10 cellular contexts compared by ENCODE assay signal in the genomic region with DNA sequence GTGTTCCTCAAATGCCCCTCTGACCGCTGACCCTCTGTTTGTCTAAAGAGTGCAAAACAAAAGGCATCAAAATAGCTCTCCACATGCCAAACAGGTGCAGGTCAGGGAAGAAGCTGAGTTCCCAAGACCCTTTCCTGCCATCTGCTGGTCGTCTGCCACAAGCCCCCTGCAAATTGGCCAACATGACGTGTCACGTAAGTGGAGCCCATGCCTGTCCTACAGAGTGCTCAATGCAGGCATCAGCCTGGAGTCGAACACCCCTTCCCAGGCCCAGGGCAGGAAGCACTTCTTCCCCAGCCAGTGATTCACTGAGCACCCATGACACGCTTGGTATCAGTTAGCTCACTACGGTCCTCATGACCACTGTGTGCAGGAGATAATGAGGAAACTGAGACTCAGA. TPM values are rescaled to one million over a fixed set of nuclear protein-coding genes. Genes with fewer than 3 reads are reported as not detected.
DNase-seq lines count a peak whose midpoint lies in the region; ATAC-seq and TF ChIP-seq lines count a peak whose summit lies in the region.
"Had no signal": no experiment of that assay in that cellular context is flagged by ENCODE, and none has a peak within 500 bp of the region (broad histone marks: within the 10 kb centered on the region; RNA-seq: fewer than 3 reads in every experiment).

No MANE protein-coding gene starts in this region.

- DNase-seq in activated T-cell treated with anti-CD3 and anti-CD28 coated beads, Interleukin-2, amount 50 U/mL, for 72 hours: no peak
- no peak for DNase-seq in activated T-cell treated with anti-CD3 and anti-CD28 coated beads, Interleukin-2, amount 50 U/mL, for 24 hours
- peak; percentile 70 for DNase-seq in NCI-H146 treated with DMSO at 0.1 percent for 48 hours (lab: John Stamatoyannopoulos, UW; ENCODE audit: unreplicated experiment)
- DNase-seq in brain pericyte (ENCODE audit: low read depth, low spot score): peak; percentile 53
- peak; percentile 36 for DNase-seq in renal cortical epithelial cell (ENCODE audit: low read depth)
- no peak for DNase-seq in stimulated activated CD4-positive, alpha-beta T cell treated with anti-CD3 and anti-CD28 coated beads, Interleukin-2, amount 100 ng/mL, for 48 hours
- no peak for DNase-seq in Peyer's patch
- DNase-seq: psoas muscle had no signal

- H3K27me3 ChIP-seq in Peyer's patch: no peaks in the 10 kb centered on the region

- ATAC-seq in activated T-cell treated with anti-CD3 and anti-CD28 coated beads, Interleukin-2, amount 50 U/mL, for 72 hours (replicated peaks in 1 of 2): peak; percentile 29 to 55
- no peak for ATAC-seq in HG03108 (IDR thresholded peaks at IDR 0.05; ENCODE audit: unreplicated experiment)

- H3K36me3 Mint-ChIP-seq in activated T-cell treated with anti-CD3 and anti-CD28 coated beads, Interleukin-2, amount 50 U/mL, for 72 hours (ENCODE audit: insufficient read depth in 2 of 2): no peaks in the 10 kb centered on the region
- no peaks in the 10 kb centered on the region for H3K36me3 Mint-ChIP-seq in activated T-cell treated with anti-CD3 and anti-CD28 coated beads, Interleukin-2, amount 50 U/mL, for 24 hours (ENCODE audit: low read depth)

- H3K9me3 ChIP-seq in Peyer's patch: no peaks in the 10 kb centered on the region
- H3K9me3 ChIP-seq: psoas muscle, thoracic aorta had no signal

- no peak overlapping the region for H3K4me3 ChIP-seq in Peyer's patch
- H3K4me3 ChIP-seq: psoas muscle, thoracic aorta had no signal

- H3K27ac Mint-ChIP-seq in activated T-cell treated with anti-CD3 and anti-CD28 coated beads, Interleukin-2, amount 50 U/mL, for 72 hours: no peak overlapping the region
- H3K27ac Mint-ChIP-seq in activated T-cell treated with anti-CD3 and anti-CD28 coated beads, Interleukin-2, amount 50 U/mL, for 24 hours: no peak overlapping the region

- H3K4me3 Mint-ChIP-seq in activated T-cell treated with anti-CD3 and anti-CD28 coated beads, Interleukin-2, amount 50 U/mL, for 72 hours: no peak overlapping the region
- H3K4me3 Mint-ChIP-seq in activated T-cell treated with anti-CD3 and anti-CD28 coated beads, Interleukin-2, amount 50 U/mL, for 24 hours: no peak overlapping the region

- no peaks in the 10 kb centered on the region for H3K36me3 ChIP-seq in Peyer's patch
- H3K36me3 ChIP-seq: thoracic aorta had no signal

- no peaks in the 10 kb centered on the region for H3K4me1 Mint-ChIP-seq in activated T-cell treated with anti-CD3 and anti-CD28 coated beads, Interleukin-2, amount 50 U/mL, for 72 hours (ENCODE audit: low read depth)
- no peaks in the 10 kb centered on the region for H3K4me1 Mint-ChIP-seq in activated T-cell treated with anti-CD3 and anti-CD28 coated beads, Interleukin-2, amount 50 U/mL, for 24 hours (ENCODE audit: low read depth)

- no peak overlapping the region for H3K27ac ChIP-seq in Peyer's patch
- H3K27ac ChIP-seq: psoas muscle, thoracic aorta had no signal

- H3K27me3 Mint-ChIP-seq in activated T-cell treated with anti-CD3 and anti-CD28 coated beads, Interleukin-2, amount 50 U/mL, for 72 hours (ENCODE audit: low read depth): no peaks in the 10 kb centered on the region
- no peaks in the 10 kb centered on the region for H3K27me3 Mint-ChIP-seq in activated T-cell treated with anti-CD3 and anti-CD28 coated beads, Interleukin-2, amount 50 U/mL, for 24 hours

- TF ChIP-seq POLR2A in Peyer's patch (IDR thresholded peaks at IDR 0.05): no peak

- H3K9me3 Mint-ChIP-seq in activated T-cell treated with anti-CD3 and anti-CD28 coated beads, Interleukin-2, amount 50 U/mL, for 72 hours: no peaks in the 10 kb centered on the region
- H3K9me3 Mint-ChIP-seq in activated T-cell treated with anti-CD3 and anti-CD28 coated beads, Interleukin-2, amount 50 U/mL, for 24 hours: no peaks in the 10 kb centered on the region

- no peak for TF ChIP-seq CTCF in Peyer's patch (IDR thresholded peaks at IDR 0.05)

- no peaks in the 10 kb centered on the region for H3K4me1 ChIP-seq in Peyer's patch
- H3K4me1 ChIP-seq: psoas muscle had no signal

RNA-seq across cellular contexts. Expression of a gene that starts 14.1 kb away (rescaled TPM):
- total RNA-seq in activated T-cell treated with anti-CD3 and anti-CD28 coated beads, Interleukin-2, amount 50 U/mL, for 72 hours: not detected
- total RNA-seq in renal cortical epithelial cell (0.15 TPM in 1 of 2 replicates, not detected in the other), Peyer's patch (under 1 TPM in 1 of 4 donors, not detected in 3; 0.53 TPM)
- total RNA-seq: psoas muscle, thoracic aorta had no signal

RNA-seq across cellular contexts. Expression of a gene that starts 34.4 kb away (rescaled TPM):
- 1 to 10 TPM; 2.6 to 2.8 TPM for total RNA-seq in activated T-cell treated with anti-CD3 and anti-CD28 coated beads, Interleukin-2, amount 50 U/mL, for 72 hours
- total RNA-seq in renal cortical epithelial cell (79.1 and 155 TPM in 2 replicates), Peyer's patch (10 to 100 TPM; 62.7 to 99.6 (median 68.2) TPM)

RNA-seq across cellular contexts. Expression of a gene that starts 53.4 kb away (rescaled TPM):
- 1 to 10 TPM in 1 of 2 donors, under 1 TPM in 1; 0.23 to 1.4 TPM for total RNA-seq in activated T-cell treated with anti-CD3 and anti-CD28 coated beads, Interleukin-2, amount 50 U/mL, for 72 hours
- total RNA-seq in renal cortical epithelial cell: 11.3 and 24.5 TPM in 2 replicates
- total RNA-seq in Peyer's patch: 10 to 100 TPM in 3 of 4 donors, 1 to 10 TPM in 1; 3.9 to 96.0 (median 49.8) TPM

Comparison
In these comparisons a context has a peak if more than half of its experiments do, and no peak if none do; other contexts are left out.
1. DNase-seq: peak in NCI-H146 treated with DMSO at 0.1 percent for 48 hours (single experiment), brain pericyte (single experiment) and renal cortical epithelial cell (single experiment); none in activated T-cell treated with anti-CD3 and anti-CD28 coated beads, Interleukin-2, amount 50 U/mL, for 72 hours (0 of 2), activated T-cell treated with anti-CD3 and anti-CD28 coated beads, Interleukin-2, amount 50 U/mL, for 24 hours (single experiment), stimulated activated CD4-positive, alpha-beta T cell treated with anti-CD3 and anti-CD28 coated beads, Interleukin-2, amount 100 ng/mL, for 48 hours (0 of 2) and Peyer's patch (0 of 3).
2. RNA of a gene that starts 34.4 kb away (total RNA-seq): 79.1 to 155 TPM in renal cortical epithelial cell and 62.7 to 99.6 TPM in Peyer's patch; 2.6 to 2.8 TPM in activated T-cell treated with anti-CD3 and anti-CD28 coated beads, Interleukin-2, amount 50 U/mL, for 72 hours; every median in the first group is over 10 times any median in the second.